In genomic region chr4:76666940-76667532, GRCh38 we compare ENCODE assay signal across 13 cellular contexts.
DNase-seq lines count a peak whose midpoint lies in the region; ATAC-seq, FAIRE-seq and TF ChIP-seq lines count a peak whose summit lies in the region.
"Had no signal": no experiment of that assay in that cellular context is flagged by ENCODE, and none has a peak within 500 bp of the region (broad histone marks: within the 10 kb centered on the region; RNA-seq: fewer than 3 reads in every experiment).

No MANE protein-coding gene starts in this region.

- no peak overlapping the region for H3K4me3 Mint-ChIP-seq in Calu3 (ENCODE audit: low read depth, unreplicated experiment)
- H3K4me3 Mint-ChIP-seq: activated naive CD4-positive, alpha-beta T cell treated with anti-CD3 and anti-CD28 coated beads, Interleukin-2, amount 50 U/mL, for 24 hours had no signal

- H3K4me1 Mint-ChIP-seq in Calu3 (ENCODE audit: low read depth, unreplicated experiment) = peaks cover 35% of the 10 kb centered on the region
- H3K4me1 Mint-ChIP-seq: activated naive CD4-positive, alpha-beta T cell treated with anti-CD3 and anti-CD28 coated beads, Interleukin-2, amount 50 U/mL, for 24 hours had no signal

- CTCF ChIA-PET in Calu3 (lab: Charles Lee) = no interaction called here

- DNase-seq in Calu3 (no peak), epithelial cell of esophagus (ENCODE audit: low read depth) (peak; percentile 35), NCI-H2196 (lab: John Stamatoyannopoulos, UW; ENCODE audit: unreplicated experiment) (no peak), NCI-H748 (lab: John Stamatoyannopoulos, UW; ENCODE audit: unreplicated experiment) (no peak), GM12891 (ENCODE audit: insufficient read length, low spot score) (no peak), SIG-M5 (lab: John Stamatoyannopoulos, UW) (no peak)
- DNase-seq: KBM-7, NCI-H2029 treated with DMSO at 0.1 percent for 48 hours, occipital lobe had no signal

- TF ChIP-seq CTCF in Calu3 (IDR thresholded peaks at IDR 0.05; ENCODE audit: unreplicated experiment) (no peak), epithelial cell of esophagus (IDR thresholded peaks at IDR 0.05; ENCODE audit: insufficient read depth, low read depth, low read length, missing control alignments) (no peak)

- H3K27me3 Mint-ChIP-seq in Calu3 (ENCODE audit: unreplicated experiment) = no peaks in the 10 kb centered on the region

- H3K36me3 Mint-ChIP-seq in Calu3 (ENCODE audit: insufficient read depth, unreplicated experiment) = peaks cover 9% of the 10 kb centered on the region
- H3K36me3 Mint-ChIP-seq: activated naive CD4-positive, alpha-beta T cell treated with anti-CD3 and anti-CD28 coated beads, Interleukin-2, amount 50 U/mL, for 24 hours had no signal

- H3K27ac Mint-ChIP-seq in Calu3 (ENCODE audit: unreplicated experiment) = peak overlapping the region; percentile 52
- H3K27ac Mint-ChIP-seq: activated naive CD4-positive, alpha-beta T cell treated with anti-CD3 and anti-CD28 coated beads, Interleukin-2, amount 50 U/mL, for 24 hours had no signal

- intact Hi-C loops in Calu3 (cut with micrococcal nuclease; ENCODE audit: unreplicated experiment) = loop anchor here (5.0 kb wide), 1 partner anchor 155 kb away; no protein-coding TSS in a partner anchor

- no TSS peak for BruUV-seq in Calu3 (replicated peaks; lab: Mats Ljungman, UMichigan)

- H3K9me3 Mint-ChIP-seq in Calu3 (ENCODE audit: low read depth, unreplicated experiment) = no peaks in the 10 kb centered on the region
- H3K9me3 Mint-ChIP-seq: activated naive CD4-positive, alpha-beta T cell treated with anti-CD3 and anti-CD28 coated beads, Interleukin-2, amount 50 U/mL, for 24 hours had no signal

- no peak for FAIRE-seq in GM12891 (lab: Jason Lieb, UNC)

- no peak for TF ChIP-seq POLR2A in GM12891 (IDR thresholded peaks at IDR 0.05; ENCODE audit: low read depth, low read length)

- ATAC-seq in GM21619 (IDR thresholded peaks at IDR 0.05; ENCODE audit: unreplicated experiment) (peak; percentile 70), HG03442 (IDR thresholded peaks at IDR 0.05; ENCODE audit: unreplicated experiment) (peak; percentile 43)

- no peak overlapping the region for H3K4me3 ChIP-seq in epithelial cell of esophagus (ENCODE audit: low read length)
- H3K4me3 ChIP-seq: vagina had no signal

TF ChIP-seq in GM12891, 5 proteins besides CTCF, POLR2A, EP300 and RAD21:
- no peak for TF ChIP-seq POLR2AphosphoS5 (IDR thresholded peaks at IDR 0.05; ENCODE audit: low read depth, low read length)
- no peak for TF ChIP-seq TAF1 (IDR thresholded peaks at IDR 0.05; ENCODE audit: low read depth, low read length)
- TF ChIP-seq POU2F2 (IDR thresholded peaks at IDR 0.05; ENCODE audit: low read depth, low read length) = no peak
- TF ChIP-seq SPI1 (IDR thresholded peaks at IDR 0.05; ENCODE audit: low read depth, low read length) = no peak
- no peak for TF ChIP-seq PAX5 (IDR thresholded peaks at IDR 0.05; ENCODE audit: insufficient read depth, low read length, severe bottlenecking)
